ENCODE assay signal across 23 cellular contexts in genomic region chr2:202449344-202449743, GRCh38.
"Had no signal": no experiment of that assay in that cellular context is flagged by ENCODE, and none has a peak within 500 bp of the region (broad histone marks: within the 10 kb centered on the region; RNA-seq: fewer than 3 reads in every experiment).

No MANE protein-coding gene starts in this region.

- H3K36me3 ChIP-seq: left lung, ovary, sigmoid colon, suprapubic skin, thoracic aorta, tibial artery, upper lobe of right lung had no signal

- H3K4me3 ChIP-seq: left lung, lung, ovary, right atrium auricular region, sigmoid colon, smooth muscle cell, suprapubic skin, thoracic aorta, tibial artery, upper lobe of right lung had no signal

- DNase-seq: head of caudate nucleus; hippocampal formation; kidney glomerular epithelial cell; left cardiac atrium; left lung; mesendoderm; naive thymus-derived CD4-positive, alpha-beta T cell; ovary; sigmoid colon; stimulated activated CD4-positive, alpha-beta T cell treated with anti-CD3 and anti-CD28 coated beads, Interleukin-12 subunit alpha, Interleukin-12 subunit beta, amount 100 ng/mL, for 4 hours; stimulated activated CD4-positive, alpha-beta T cell treated with anti-CD3 and anti-CD28 coated beads, Interleukin-15, amount 100 ng/mL, for 24 hours; stimulated activated CD4-positive, alpha-beta T cell treated with anti-CD3 and anti-CD28 coated beads, Interleukin-2, amount 100 ng/mL, for 24 hours; stimulated activated CD4-positive, alpha-beta T cell treated with anti-CD3 and anti-CD28 coated beads, Interleukin-4, amount 100 ng/mL, for 1 hour; stimulated activated naive B cell treated with anti-CD40 and anti-IgM and Interleukin-4, amounts not matched to agents 10 μg/mL and 1 μg/mL and 100 μg/mL, for 72 hours; tibial artery; trophoblast cell; upper lobe of right lung had no signal

- H3K4me2 ChIP-seq: smooth muscle cell had no signal

- H3K27me3 ChIP-seq: left lung, ovary, right atrium auricular region, sigmoid colon, suprapubic skin, tibial artery, upper lobe of right lung had no signal

- H3K9me3 ChIP-seq: left lung, ovary, right atrium auricular region, sigmoid colon, suprapubic skin, thoracic aorta, tibial artery, upper lobe of right lung had no signal

- H3K4me1 ChIP-seq: suprapubic skin had no signal

- H3K27ac ChIP-seq: left lung, ovary, sigmoid colon, suprapubic skin had no signal

- ATAC-seq: left cardiac atrium; left lung; naive thymus-derived CD4-positive, alpha-beta T cell; natural killer cell treated with Interleukin-12 subunit alpha and Interleukin-12 subunit beta and Interleukin-15 and Interleukin-18, amount 100 ng/mL, for 72 hours; stimulated activated naive B cell treated with anti-CD40 and anti-IgM and Interleukin-4, amounts not matched to agents 10 μg/mL and 1 μg/mL and 100 μg/mL, for 72 hours; upper lobe of right lung had no signal
